ENCODE assay signal across 15 cellular contexts in the genomic region with DNA sequence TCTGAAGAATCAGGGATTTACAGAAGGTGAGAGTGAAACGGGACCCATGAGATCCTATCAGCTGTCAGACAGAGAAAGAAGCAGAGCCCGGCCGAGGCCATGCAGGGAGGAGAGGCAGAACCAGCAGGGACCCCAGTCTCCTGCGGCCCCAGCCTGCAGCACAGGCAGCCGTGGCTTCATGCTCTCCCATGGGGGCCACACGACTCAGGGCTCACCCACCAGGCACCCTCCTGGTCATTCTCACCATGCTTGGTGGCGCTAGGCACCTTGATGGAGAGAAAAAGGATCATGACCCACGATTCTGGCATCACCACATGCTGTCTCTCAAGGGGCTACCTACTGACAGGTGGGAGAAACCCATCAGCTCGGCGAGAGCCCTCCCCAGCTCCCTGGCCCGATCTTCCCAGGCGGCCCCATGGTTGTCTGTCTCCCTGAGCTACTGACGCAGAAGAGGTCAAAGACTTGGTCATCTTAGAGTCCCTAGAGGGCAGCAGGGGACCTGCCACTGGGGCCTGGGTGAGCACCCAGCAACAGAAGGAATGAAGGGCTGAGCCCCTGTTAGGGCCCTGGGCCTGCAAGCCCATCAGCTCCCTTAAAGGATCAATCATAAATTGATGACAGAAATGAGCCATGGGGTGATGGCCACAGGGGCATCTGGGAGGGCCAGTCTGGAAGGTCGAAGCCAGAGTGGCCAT. TPM values are rescaled to one million over a fixed set of nuclear protein-coding genes. Genes with fewer than 3 reads are reported as not detected.
DNase-seq lines count a peak whose midpoint lies in the region.
"Had no signal": no experiment of that assay in that cellular context is flagged by ENCODE, and none has a peak within 500 bp of the region (broad histone marks: within the 10 kb centered on the region; RNA-seq: fewer than 3 reads in every experiment).

No MANE protein-coding gene starts in this region.

- H3K27ac ChIP-seq in angular gyrus (ENCODE audit: low read depth, low read length), result peak overlapping the region; percentile 92
- peak overlapping the region; percentile 21 for H3K27ac ChIP-seq in layer of hippocampus (ENCODE audit: low read depth, low read length)
- H3K27ac ChIP-seq in temporal lobe (ENCODE audit: low read depth, low read length), result peak overlapping the region; percentile 77

- H3K9me3 Mint-ChIP-seq in activated naive CD4-positive, alpha-beta T cell treated with anti-CD3 and anti-CD28 coated beads, Interleukin-2, amount 10 ng/mL, durations not matched to agents 7 days and 5 days, result no peaks in the 10 kb centered on the region
- H3K9me3 Mint-ChIP-seq: naive B cell had no signal

- H3K27me3 ChIP-seq in layer of hippocampus (ENCODE audit: control insufficient read depth, insufficient read depth, low read length), result no peaks in the 10 kb centered on the region

- CTCF ChIA-PET in activated naive CD4-positive, alpha-beta T cell treated with anti-CD3 and anti-CD28 coated beads, Interleukin-2, amount 10 ng/mL, durations not matched to agents 7 days and 5 days (lab: Charles Lee), result no interaction called here

- no peaks in the 10 kb centered on the region for H3K36me3 Mint-ChIP-seq in activated naive CD4-positive, alpha-beta T cell treated with anti-CD3 and anti-CD28 coated beads, Interleukin-2, amount 10 ng/mL, durations not matched to agents 7 days and 5 days
- H3K36me3 Mint-ChIP-seq: naive B cell had no signal

- H3K27me3 Mint-ChIP-seq in activated naive CD4-positive, alpha-beta T cell treated with anti-CD3 and anti-CD28 coated beads, Interleukin-2, amount 10 ng/mL, durations not matched to agents 7 days and 5 days, result no peaks in the 10 kb centered on the region
- H3K27me3 Mint-ChIP-seq: naive B cell had no signal

- peak overlapping the region; percentile 49 for H3K27ac Mint-ChIP-seq in activated naive CD4-positive, alpha-beta T cell treated with anti-CD3 and anti-CD28 coated beads, Interleukin-2, amount 10 ng/mL, durations not matched to agents 7 days and 5 days

- H3K4me1 Mint-ChIP-seq in activated naive CD4-positive, alpha-beta T cell treated with anti-CD3 and anti-CD28 coated beads, Interleukin-2, amount 10 ng/mL, durations not matched to agents 7 days and 5 days, result peaks cover 14% of the 10 kb centered on the region

- H3K4me3 Mint-ChIP-seq in activated naive CD4-positive, alpha-beta T cell treated with anti-CD3 and anti-CD28 coated beads, Interleukin-2, amount 10 ng/mL, durations not matched to agents 7 days and 5 days, result no peak overlapping the region
- H3K4me3 Mint-ChIP-seq: naive B cell had no signal

- DNase-seq in activated naive CD4-positive, alpha-beta T cell treated with anti-CD3 and anti-CD28 coated beads, Interleukin-2, amount 10 ng/mL, durations not matched to agents 7 days and 5 days, result no peak
- no peak for DNase-seq in activated naive CD4-positive, alpha-beta T cell treated with anti-CD3 and anti-CD28 coated beads, Interleukin-2, amount 50 U/mL, for 16 hours
- DNase-seq in NCI-H1092 treated with DMSO at 0.1 percent for 48 hours (lab: John Stamatoyannopoulos, UW), result no peak
- no peak for DNase-seq in NCI-H1417 (lab: John Stamatoyannopoulos, UW)
- DNase-seq in NCI-H1092 (lab: John Stamatoyannopoulos, UW), result no peak
- DNase-seq: activated CD4-positive, alpha-beta T cell treated with anti-CD3 and anti-CD28 coated beads for 1 hour; effector memory CD4-positive, alpha-beta T cell; naive B cell; NCI-H774; retina; stimulated activated CD4-positive, alpha-beta T cell treated with anti-CD3 and anti-CD28 coated beads, Interleukin-4, amount 100 ng/mL, for 4 hours; stimulated activated naive CD4-positive, alpha-beta T cell treated with Interleukin-2 at 50 U/mL for 16 hours had no signal

RNA-seq across cellular contexts. Expression of a gene that starts 58.0 kb away (rescaled TPM):
- total RNA-seq in temporal lobe, result 23.1 TPM

Comparison
In these comparisons a context has a peak if more than half of its experiments do, and no peak if none do; other contexts are left out.
1. H3K27ac ChIP-seq: peak in every context shown above with its lines; median percentile 92 in angular gyrus; 77 in temporal lobe; 21 in layer of hippocampus.